In genomic region chr10:127117125-127117524, GRCh38 we compare ENCODE assay signal across 8 cellular contexts.
DNase-seq lines count a peak whose midpoint lies in the region; ATAC-seq lines count a peak whose summit lies in the region.

No MANE protein-coding gene starts in this region.

- ATAC-seq in GM19452 (IDR thresholded peaks at IDR 0.05; ENCODE audit: unreplicated experiment), result no peak

- peak; percentile 10 for DNase-seq in NK-92 treated with Interleukin-12 subunit alpha and Interleukin-12 subunit beta, amount 100 ng/mL, for 24 hours (lab: John Stamatoyannopoulos, UW)
- DNase-seq in NK-92 (lab: John Stamatoyannopoulos, UW; ENCODE audit: unreplicated experiment) (no peak), SW480 (ENCODE audit: low spot score) (peak; percentile 8), glomerular visceral epithelial cell (ENCODE audit: extremely low spot score) (peak; percentile 38), COR-L47 (lab: John Stamatoyannopoulos, UW) (no peak), NCI-H2196 treated with DMSO at 0.1 percent for 48 hours (lab: John Stamatoyannopoulos, UW; ENCODE audit: unreplicated experiment) (no peak)
- peak in 2 of 3 donors; percentile 5 to 10 for DNase-seq in stimulated activated CD4-positive, alpha-beta T cell treated with anti-CD3 and anti-CD28 coated beads, Interleukin-12 subunit alpha, Interleukin-12 subunit beta, amount 100 ng/mL, for 48 hours (ENCODE audit: low read depth in 2 of 3, low spot score in 1 of 3)

Comparison
In these comparisons a context has a peak if more than half of its experiments do, and no peak if none do; other contexts are left out.
1. DNase-seq: peak in NK-92 treated with Interleukin-12 subunit alpha and Interleukin-12 subunit beta, amount 100 ng/mL, for 24 hours (single experiment), SW480 (single experiment), glomerular visceral epithelial cell (single experiment) and stimulated activated CD4-positive, alpha-beta T cell treated with anti-CD3 and anti-CD28 coated beads, Interleukin-12 subunit alpha, Interleukin-12 subunit beta, amount 100 ng/mL, for 48 hours (2 of 3); none in NK-92 (single experiment), COR-L47 (single experiment) and NCI-H2196 treated with DMSO at 0.1 percent for 48 hours (single experiment).